26 cellular contexts compared by ENCODE assay signal in genomic region chr2:109525836-109526235, GRCh38.
DNase-seq lines count a peak whose midpoint lies in the region; ATAC-seq and TF ChIP-seq lines count a peak whose summit lies in the region.
"Had no signal": no experiment of that assay in that cellular context is flagged by ENCODE, and none has a peak within 500 bp of the region (broad histone marks: within the 10 kb centered on the region; RNA-seq: fewer than 3 reads in every experiment).

No MANE protein-coding gene starts in this region.

- H3K9me2 ChIP-seq in MM.1S (replicated peaks; ENCODE audit: insufficient read depth, low read length), result no peaks in the 10 kb centered on the region

- no peaks in the 10 kb centered on the region for H3F3A ChIP-seq in MM.1S (ENCODE audit: insufficient read depth, low read length)

- H3K36me3 ChIP-seq in upper lobe of right lung (no peaks in the 10 kb centered on the region), MM.1S (replicated peaks; ENCODE audit: insufficient read depth, low read length) (no peaks in the 10 kb centered on the region)
- H3K36me3 ChIP-seq: SJCRH30 had no signal

- H3K79me2 ChIP-seq in MM.1S (ENCODE audit: low read length), result no peaks in the 10 kb centered on the region

- no peak overlapping the region for H3K4me2 ChIP-seq in MM.1S (ENCODE audit: low read depth, low read length)

- ATAC-seq in Right ventricle myocardium superior (ENCODE audit: poor library complexity) (no peak), left ventricle myocardium superior (no peak), upper lobe of right lung (no peak)
- ATAC-seq: SK-N-SH treated with all-trans-retinoic acid at 6 μM for 48 hours had no signal

- H3K9me3 ChIP-seq in upper lobe of right lung, result no peaks in the 10 kb centered on the region
- no peaks in the 10 kb centered on the region for H3K9me3 ChIP-seq in MM.1S (replicated peaks; ENCODE audit: insufficient read depth, low read length)
- H3K9me3 ChIP-seq: SJCRH30 had no signal

- H3K27ac ChIP-seq in upper lobe of right lung (no peak overlapping the region), MM.1S (ENCODE audit: low read length) (no peak overlapping the region)
- H3K27ac ChIP-seq: HL-60, SJCRH30 had no signal

- H4K20me1 ChIP-seq in MM.1S (ENCODE audit: insufficient read depth, low read length), result no peaks in the 10 kb centered on the region

- no peak overlapping the region for H2AFZ ChIP-seq in MM.1S (ENCODE audit: low read length)

- TF ChIP-seq CTCF in upper lobe of right lung (IDR thresholded peaks at IDR 0.05) (no peak), MM.1S (IDR thresholded peaks at IDR 0.05; ENCODE audit: low read length) (no peak)

- H3K27me3 ChIP-seq in upper lobe of right lung, result no peaks in the 10 kb centered on the region
- H3K27me3 ChIP-seq in MM.1S (replicated peaks; ENCODE audit: insufficient read depth, low read length), result no peaks in the 10 kb centered on the region
- H3K27me3 ChIP-seq: SJCRH30 had no signal

- H3K4me3 ChIP-seq in upper lobe of right lung (no peak overlapping the region), MM.1S (ENCODE audit: low read length) (no peak overlapping the region)
- H3K4me3 ChIP-seq: SJCRH30 had no signal

- intact Hi-C loops in Right ventricle myocardium superior (cut with DNase I), result no loop called here
- intact Hi-C loops in left ventricle myocardium superior (cut with micrococcal nuclease), result no loop called here
- intact Hi-C loops in upper lobe of right lung (cut with DNase I), result no loop called here

- no peak overlapping the region for H3K9ac ChIP-seq in MM.1S (ENCODE audit: low read length)

- DNase-seq in Right ventricle myocardium superior (peak; percentile 18), left ventricle myocardium superior (no peak), NCI-H1694 (lab: John Stamatoyannopoulos, UW) (peak; percentile 21), mesenteric fat pad (ENCODE audit: low spot score) (peak; percentile 11), upper lobe of right lung (peak; percentile 38), MM.1S (no peak), NCI-H1105 treated with DMSO at 0.1 percent for 48 hours (lab: John Stamatoyannopoulos, UW) (no peak)
- DNase-seq in activated CD4-positive, alpha-beta T cell treated with anti-CD3 and anti-CD28 coated beads for 1 hour, result no peak
- DNase-seq: C1 segment of cervical spinal cord; CD4-positive, alpha-beta memory T cell; COR-L47; DMS79; EL; GF-D8; GOT3; HCEC 1CT; NCI-H1092 treated with DMSO at 0.1 percent for 48 hours; NCI-H1436 treated with DMSO at 0.1 percent for 48 hours; NCI-H2029 treated with DMSO at 0.1 percent for 48 hours; NCI-H446 treated with DMSO at 0.1 percent for 48 hours; NCI-H526; NCI-H82; RPMI8226; SJCRH30 had no signal

- peaks cover 4% of the 10 kb centered on the region for H3K4me1 ChIP-seq in upper lobe of right lung
- H3K4me1 ChIP-seq in MM.1S (ENCODE audit: low read length), result no peaks in the 10 kb centered on the region
- H3K4me1 ChIP-seq: SJCRH30 had no signal

Comparison
In these comparisons a context has a peak if more than half of its experiments do, and no peak if none do; other contexts are left out.
1. DNase-seq: peak in Right ventricle myocardium superior (single experiment), NCI-H1694 (single experiment), mesenteric fat pad (single experiment) and upper lobe of right lung (single experiment); none in left ventricle myocardium superior (single experiment), MM.1S (single experiment), NCI-H1105 treated with DMSO at 0.1 percent for 48 hours (single experiment) and activated CD4-positive, alpha-beta T cell treated with anti-CD3 and anti-CD28 coated beads for 1 hour (single experiment).